Comparison of ENCODE assay signal across 1 cellular context in the genomic region with DNA sequence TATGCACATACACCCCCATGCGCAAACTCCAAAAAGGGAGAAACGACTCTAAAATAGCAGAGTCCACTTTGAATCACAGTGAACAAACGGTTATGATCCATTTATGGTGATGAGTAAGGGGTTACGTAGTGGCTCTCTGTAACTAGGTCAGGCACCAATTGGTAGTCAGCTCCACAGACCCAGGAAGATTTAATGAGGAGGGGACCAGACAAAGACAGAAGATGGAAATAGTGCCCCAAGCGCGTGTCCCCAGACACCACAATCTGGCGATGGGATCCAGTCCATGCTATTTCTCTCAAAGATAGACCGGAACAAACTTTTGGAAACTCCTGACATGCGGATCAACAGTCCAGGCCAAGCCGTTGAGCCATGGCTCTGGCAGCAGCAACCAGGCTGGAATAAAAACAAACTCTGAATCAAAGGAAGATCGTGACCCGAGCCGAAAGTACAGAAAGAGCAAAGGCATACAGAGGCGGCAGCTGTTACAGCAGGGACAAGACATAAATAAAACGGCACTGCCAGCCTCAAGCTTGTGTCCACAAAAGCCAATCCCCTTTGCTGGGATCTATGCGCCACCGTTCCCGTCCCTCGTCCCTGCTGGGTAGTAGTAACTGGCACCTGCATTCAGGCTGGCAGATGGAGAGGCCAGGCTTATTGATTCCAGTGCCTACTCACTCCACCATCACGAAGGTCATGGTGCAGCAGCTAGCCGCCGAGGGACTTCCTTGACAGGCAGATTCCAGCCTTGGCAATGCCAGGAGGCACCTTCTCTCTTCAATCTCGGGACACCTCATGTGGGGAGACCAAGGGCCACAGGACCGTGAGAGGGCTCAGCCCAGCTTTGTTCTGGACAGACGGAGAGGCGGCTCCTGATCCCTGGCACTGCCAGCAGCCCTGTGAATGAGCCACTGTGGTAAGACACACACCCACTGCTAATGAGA.
TF ChIP-seq lines count a peak whose summit lies in the region.

No MANE protein-coding gene starts in this region.

TF ChIP-seq in HepG2, 621 proteins besides CTCF, POLR2A, EP300 and RAD21:
- no peak for TF ChIP-seq IKZF4 (CRISPR knock-in tag; IDR thresholded peaks at IDR 0.05; ENCODE audit: borderline replicate concordance, low read depth, not compliant biosample characterization)
- TF ChIP-seq ZMYM3 (CRISPR knock-in tag; IDR thresholded peaks at IDR 0.05): no peak
- no peak for TF ChIP-seq IRF1 (CRISPR knock-in tag; IDR thresholded peaks at IDR 0.05; ENCODE audit: low read depth)
- TF ChIP-seq ZNF552 (CRISPR knock-in tag; IDR thresholded peaks at IDR 0.05; ENCODE audit: borderline replicate concordance): no peak
- TF ChIP-seq, protein P1, sequence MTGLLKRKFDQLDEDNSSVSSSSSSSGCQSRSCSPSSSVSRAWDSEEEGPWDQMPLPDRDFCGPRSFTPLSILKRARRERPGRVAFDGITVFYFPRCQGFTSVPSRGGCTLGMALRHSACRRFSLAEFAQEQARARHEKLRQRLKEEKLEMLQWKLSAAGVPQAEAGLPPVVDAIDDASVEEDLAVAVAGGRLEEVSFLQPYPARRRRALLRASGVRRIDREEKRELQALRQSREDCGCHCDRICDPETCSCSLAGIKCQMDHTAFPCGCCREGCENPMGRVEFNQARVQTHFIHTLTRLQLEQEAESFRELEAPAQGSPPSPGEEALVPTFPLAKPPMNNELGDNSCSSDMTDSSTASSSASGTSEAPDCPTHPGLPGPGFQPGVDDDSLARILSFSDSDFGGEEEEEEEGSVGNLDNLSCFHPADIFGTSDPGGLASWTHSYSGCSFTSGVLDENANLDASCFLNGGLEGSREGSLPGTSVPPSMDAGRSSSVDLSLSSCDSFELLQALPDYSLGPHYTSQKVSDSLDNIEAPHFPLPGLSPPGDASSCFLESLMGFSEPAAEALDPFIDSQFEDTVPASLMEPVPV (CRISPR knock-in tag; IDR thresholded peaks at IDR 0.05): no peak
- TF ChIP-seq FOXA3 (CRISPR knock-in tag; IDR thresholded peaks at IDR 0.05): no peak
- TF ChIP-seq MAZ (IDR thresholded peaks at IDR 0.05; ENCODE audit: borderline replicate concordance, low read depth, low read length): no peak
- TF ChIP-seq MAZ (CRISPR knock-in tag; IDR thresholded peaks at IDR 0.05; ENCODE audit: low read depth): no peak
- no peak for TF ChIP-seq ZNF605 (CRISPR knock-in tag; IDR thresholded peaks at IDR 0.05)
- TF ChIP-seq ATF7 (IDR thresholded peaks at IDR 0.05): no peak
- TF ChIP-seq ATF7 (CRISPR knock-in tag; IDR thresholded peaks at IDR 0.05): no peak
- TF ChIP-seq, protein P2, sequence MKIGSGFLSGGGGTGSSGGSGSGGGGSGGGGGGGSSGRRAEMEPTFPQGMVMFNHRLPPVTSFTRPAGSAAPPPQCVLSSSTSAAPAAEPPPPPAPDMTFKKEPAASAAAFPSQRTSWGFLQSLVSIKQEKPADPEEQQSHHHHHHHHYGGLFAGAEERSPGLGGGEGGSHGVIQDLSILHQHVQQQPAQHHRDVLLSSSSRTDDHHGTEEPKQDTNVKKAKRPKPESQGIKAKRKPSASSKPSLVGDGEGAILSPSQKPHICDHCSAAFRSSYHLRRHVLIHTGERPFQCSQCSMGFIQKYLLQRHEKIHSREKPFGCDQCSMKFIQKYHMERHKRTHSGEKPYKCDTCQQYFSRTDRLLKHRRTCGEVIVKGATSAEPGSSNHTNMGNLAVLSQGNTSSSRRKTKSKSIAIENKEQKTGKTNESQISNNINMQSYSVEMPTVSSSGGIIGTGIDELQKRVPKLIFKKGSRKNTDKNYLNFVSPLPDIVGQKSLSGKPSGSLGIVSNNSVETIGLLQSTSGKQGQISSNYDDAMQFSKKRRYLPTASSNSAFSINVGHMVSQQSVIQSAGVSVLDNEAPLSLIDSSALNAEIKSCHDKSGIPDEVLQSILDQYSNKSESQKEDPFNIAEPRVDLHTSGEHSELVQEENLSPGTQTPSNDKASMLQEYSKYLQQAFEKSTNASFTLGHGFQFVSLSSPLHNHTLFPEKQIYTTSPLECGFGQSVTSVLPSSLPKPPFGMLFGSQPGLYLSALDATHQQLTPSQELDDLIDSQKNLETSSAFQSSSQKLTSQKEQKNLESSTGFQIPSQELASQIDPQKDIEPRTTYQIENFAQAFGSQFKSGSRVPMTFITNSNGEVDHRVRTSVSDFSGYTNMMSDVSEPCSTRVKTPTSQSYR (CRISPR knock-in tag; IDR thresholded peaks at IDR 0.05; ENCODE audit: borderline replicate concordance): no peak
- TF ChIP-seq FOXP1 (IDR thresholded peaks at IDR 0.05): no peak
- no peak for TF ChIP-seq FOXP1 (CRISPR knock-in tag; IDR thresholded peaks at IDR 0.05)
- TF ChIP-seq, protein P3, sequence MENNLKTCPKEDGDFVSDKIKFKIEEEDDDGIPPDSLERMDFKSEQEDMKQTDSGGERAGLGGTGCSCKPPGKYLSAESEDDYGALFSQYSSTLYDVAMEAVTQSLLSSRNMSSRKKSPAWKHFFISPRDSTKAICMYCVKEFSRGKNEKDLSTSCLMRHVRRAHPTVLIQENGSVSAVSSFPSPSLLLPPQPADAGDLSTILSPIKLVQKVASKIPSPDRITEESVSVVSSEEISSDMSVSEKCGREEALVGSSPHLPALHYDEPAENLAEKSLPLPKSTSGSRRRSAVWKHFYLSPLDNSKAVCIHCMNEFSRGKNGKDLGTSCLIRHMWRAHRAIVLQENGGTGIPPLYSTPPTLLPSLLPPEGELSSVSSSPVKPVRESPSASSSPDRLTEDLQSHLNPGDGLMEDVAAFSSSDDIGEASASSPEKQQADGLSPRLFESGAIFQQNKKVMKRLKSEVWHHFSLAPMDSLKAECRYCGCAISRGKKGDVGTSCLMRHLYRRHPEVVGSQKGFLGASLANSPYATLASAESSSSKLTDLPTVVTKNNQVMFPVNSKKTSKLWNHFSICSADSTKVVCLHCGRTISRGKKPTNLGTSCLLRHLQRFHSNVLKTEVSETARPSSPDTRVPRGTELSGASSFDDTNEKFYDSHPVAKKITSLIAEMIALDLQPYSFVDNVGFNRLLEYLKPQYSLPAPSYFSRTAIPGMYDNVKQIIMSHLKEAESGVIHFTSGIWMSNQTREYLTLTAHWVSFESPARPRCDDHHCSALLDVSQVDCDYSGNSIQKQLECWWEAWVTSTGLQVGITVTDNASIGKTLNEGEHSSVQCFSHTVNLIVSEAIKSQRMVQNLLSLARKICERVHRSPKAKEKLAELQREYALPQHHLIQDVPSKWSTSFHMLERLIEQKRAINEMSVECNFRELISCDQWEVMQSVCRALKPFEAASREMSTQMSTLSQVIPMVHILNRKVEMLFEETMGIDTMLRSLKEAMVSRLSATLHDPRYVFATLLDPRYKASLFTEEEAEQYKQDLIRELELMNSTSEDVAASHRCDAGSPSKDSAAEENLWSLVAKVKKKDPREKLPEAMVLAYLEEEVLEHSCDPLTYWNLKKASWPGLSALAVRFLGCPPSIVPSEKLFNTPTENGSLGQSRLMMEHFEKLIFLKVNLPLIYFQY (CRISPR knock-in tag; IDR thresholded peaks at IDR 0.05; ENCODE audit: borderline replicate concordance): no peak
- TF ChIP-seq POLR2G (IDR thresholded peaks at IDR 0.05; ENCODE audit: low read depth, low read length): no peak
- no peak for TF ChIP-seq CBX5 (CRISPR knock-in tag; IDR thresholded peaks at IDR 0.05; ENCODE audit: borderline replicate concordance)
- no peak for TF ChIP-seq ZMYM2 (CRISPR knock-in tag; IDR thresholded peaks at IDR 0.05)
- TF ChIP-seq PLRG1 (conservative IDR thresholded peaks at IDR 0.05): no peak
